8 cellular contexts compared by ENCODE assay signal in the genomic region with DNA sequence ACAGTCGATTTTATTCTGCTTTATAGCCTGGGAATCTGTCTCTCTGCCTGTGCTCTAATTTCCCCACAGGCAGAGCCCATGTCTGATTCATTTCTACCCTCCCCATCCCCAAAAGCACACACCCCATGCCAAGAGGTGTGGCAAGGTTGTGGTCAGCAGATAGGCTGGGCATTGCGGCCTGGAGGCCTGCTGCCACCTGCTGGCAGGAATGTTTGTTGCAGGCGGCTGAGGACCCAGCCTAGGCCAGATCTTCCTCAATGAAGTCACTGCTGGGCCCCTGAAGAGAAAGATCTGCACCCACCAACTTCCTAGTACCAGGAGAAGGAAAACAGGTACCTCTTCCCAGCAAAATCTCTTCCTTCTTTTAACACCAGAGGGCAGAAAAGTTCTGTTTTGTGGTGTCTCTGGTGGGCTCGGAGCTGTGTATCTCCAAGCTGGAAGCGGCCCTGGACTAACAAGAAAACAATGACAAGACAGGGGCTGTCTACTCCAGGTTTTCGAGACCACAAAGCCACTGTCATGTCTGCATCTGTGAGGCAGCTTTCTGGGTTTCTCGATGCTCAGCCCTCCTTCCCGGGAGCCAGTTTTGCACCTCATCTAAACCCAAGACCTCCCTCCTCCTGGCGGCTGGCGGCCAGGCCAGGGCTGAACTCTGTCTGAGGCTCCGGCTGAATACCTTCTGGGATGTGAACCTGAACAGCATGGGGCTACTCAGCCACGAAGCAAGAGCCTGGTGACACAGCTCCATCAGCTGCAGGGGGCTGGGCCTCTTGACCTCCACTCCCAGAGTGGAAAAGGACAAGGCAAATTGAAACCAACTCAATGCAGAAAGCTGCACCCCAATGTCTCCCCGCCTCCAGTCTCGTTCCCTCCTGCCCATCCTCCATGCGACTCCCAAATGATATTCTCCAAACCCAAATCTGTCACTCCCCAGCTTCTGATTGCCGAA. TPM values are rescaled to one million over a fixed set of nuclear protein-coding genes. Genes with fewer than 3 reads are reported as not detected.
A peak's percentile ranks its signal among the peaks of the same experiment; 100 is the strongest.
DNase-seq lines count a peak whose midpoint lies in the region; ATAC-seq and TF ChIP-seq lines count a peak whose summit lies in the region.

No MANE protein-coding gene starts in this region.

- H3K4me3 ChIP-seq in right cardiac atrium (ENCODE audit: low read length) (no peak overlapping the region), psoas muscle (no peak overlapping the region)

- WGBS in right cardiac atrium, result 68% methylated on average over 16 of the region's 16 CpGs
- WGBS in psoas muscle, 3 donors, result 65 to 73% (median 69%) methylated on average over 16 of the region's 16 CpGs

- TF ChIP-seq CTCF in psoas muscle (IDR thresholded peaks at IDR 0.05), result peak; percentile 99

- ATAC-seq in HG03521 (IDR thresholded peaks at IDR 0.05; ENCODE audit: unreplicated experiment), result peak; percentile 52
- ATAC-seq in right cardiac atrium, result peak; percentile 90 to 92
- peak; percentile 95 to 98 (median 96) for ATAC-seq in psoas muscle
- ATAC-seq in HG03520 (IDR thresholded peaks at IDR 0.05; ENCODE audit: unreplicated experiment), result no peak

- H3K9me3 ChIP-seq in right cardiac atrium (ENCODE audit: control insufficient read depth, low read length), result no peaks in the 10 kb centered on the region
- no peaks in the 10 kb centered on the region for H3K9me3 ChIP-seq in psoas muscle

- intact Hi-C loops in right cardiac atrium (cut with DNase I) (no loop called here), psoas muscle (cut with DNase I) (no loop called here)

- peak; percentile 57 for DNase-seq in NCI-H82 (lab: John Stamatoyannopoulos, UW)
- no peak for DNase-seq in NCI-H82 treated with DMSO at 0.1 percent for 48 hours (lab: John Stamatoyannopoulos, UW; ENCODE audit: unreplicated experiment)
- peak; percentile 92 for DNase-seq in SW480 (ENCODE audit: low spot score)
- DNase-seq in anterior cingulate cortex (lab: John Stamatoyannopoulos, UW), result peak in 52 of 58 donors; percentile 14 to 85 (median 52)
- DNase-seq in right cardiac atrium, result peak; percentile 86 to 93 (median 93)
- DNase-seq in psoas muscle, result peak; percentile 88 to 93

- peaks cover 0 to 16% of the 10 kb centered on the region in 2 donors for H3K36me3 ChIP-seq in psoas muscle (ENCODE audit: insufficient read depth in 1 of 2, low read depth in 1 of 2)

- H3K27ac ChIP-seq in right cardiac atrium (ENCODE audit: low read length) (no peak overlapping the region), psoas muscle (no peak overlapping the region)

- H3K27me3 ChIP-seq in right cardiac atrium (ENCODE audit: control insufficient read depth, insufficient read depth), result no peaks in the 10 kb centered on the region
- no peaks in the 10 kb centered on the region for H3K27me3 ChIP-seq in psoas muscle (ENCODE audit: insufficient read depth in 3 of 3, low read length in 2 of 3)

- H3K4me1 ChIP-seq in right cardiac atrium (ENCODE audit: control insufficient read depth, insufficient read depth, low read length) (peaks cover 3% of the 10 kb centered on the region), psoas muscle (peaks cover 11% of the 10 kb centered on the region)

RNA-seq across cellular contexts. Expression of a gene that starts 4.9 kb away (rescaled TPM):
- total RNA-seq in right cardiac atrium (1 to 10 TPM; 4.6 to 7.9 (median 6.1) TPM), psoas muscle (1 to 10 TPM; 3.4 to 6.2 (median 5.6) TPM)
- polyA plus RNA-seq in right cardiac atrium (3.6 TPM), psoas muscle (1 to 10 TPM; 2.5 to 4.7 (median 4.1) TPM)

RNA-seq across cellular contexts. Expression of a gene that starts 16.0 kb away (rescaled TPM):
- total RNA-seq in right cardiac atrium (1 to 10 TPM in 1 of 4 donors, under 1 TPM in 3; 0.68 to 1.3 (median 0.92) TPM), psoas muscle (under 1 TPM in 3 of 4 donors, not detected in 1; 0.29 to 0.32 (median 0.32) TPM)
- polyA plus RNA-seq in right cardiac atrium (0.29 TPM), psoas muscle (under 1 TPM; 0.12 to 0.27 (median 0.13) TPM)
